In genomic region chr11:124673333-124674167, GRCh38 we compare ENCODE assay signal across 1 cellular context.
A peak's percentile ranks its signal among the peaks of the same experiment; 100 is the strongest.
TF ChIP-seq lines count a peak whose summit lies in the region.

Gene SIAE, minus strand, starts transcription at chr11:124673739. Its CDS starts 31 bp downstream, at chr11:124673708.
Gene SPA17, plus strand, starts transcription at chr11:124673904. Its CDS starts 1,361 bp downstream, at chr11:124675265.

TF ChIP-seq in GM23338, 12 proteins besides CTCF, POLR2A, EP300 and RAD21 (continued from another document):
- TF ChIP-seq ZNF462 (CRISPR knock-in tag; IDR thresholded peaks at IDR 0.05) (no peak), EZH2 (IDR thresholded peaks at IDR 0.05; ENCODE audit: low read depth, unreplicated experiment) (peak; percentile 43), ZNF331 (CRISPR knock-in tag; IDR thresholded peaks at IDR 0.05; ENCODE audit: low read depth) (no peak), STAT1 (IDR thresholded peaks at IDR 0.05; ENCODE audit: unreplicated experiment) (no peak), JUNB (IDR thresholded peaks at IDR 0.05; ENCODE audit: unreplicated experiment) (no peak), POLR2AphosphoS5 (IDR thresholded peaks at IDR 0.05; ENCODE audit: low read depth) (peak; percentile 87), CREB1 (CRISPR knock-in tag; IDR thresholded peaks at IDR 0.05; ENCODE audit: low read depth) (no peak), EZH2phosphoT487 (IDR thresholded peaks at IDR 0.05; ENCODE audit: unreplicated experiment) (no peak), NANOG (IDR thresholded peaks at IDR 0.05; ENCODE audit: borderline replicate concordance) (no peak), ETS1 (IDR thresholded peaks at IDR 0.05) (no peak)
TF ChIP-seq in GM23338: peak in this region for 2.
